13 cellular contexts compared by ENCODE assay signal in genomic region chr15:99452010-99452409, GRCh38.
DNase-seq lines count a peak whose midpoint lies in the region; ATAC-seq, FAIRE-seq and TF ChIP-seq lines count a peak whose summit lies in the region.
"Had no signal": no experiment of that assay in that cellular context is flagged by ENCODE, and none has a peak within 500 bp of the region (broad histone marks: within the 10 kb centered on the region; RNA-seq: fewer than 3 reads in every experiment).

No MANE protein-coding gene starts in this region.

- no peak for ATAC-seq in T-cell (replicated peaks in 1 of 4)
- no peak for ATAC-seq in HG02763 (IDR thresholded peaks at IDR 0.05; ENCODE audit: unreplicated experiment)

- TF ChIP-seq CTCF in kidney (IDR thresholded peaks at IDR 0.05; ENCODE audit: borderline replicate concordance, extremely low read depth, insufficient read depth) = no peak
- no peak for TF ChIP-seq CTCF in ovary (IDR thresholded peaks at IDR 0.05)

- no peaks in the 10 kb centered on the region for H3K36me3 Mint-ChIP-seq in T-cell
- H3K36me3 Mint-ChIP-seq: CD8-positive, alpha-beta memory T cell had no signal

- H3K27me3 Mint-ChIP-seq in T-cell = no peaks in the 10 kb centered on the region

- intact Hi-C loops in kidney (cut with DNase I) = no loop called here
- intact Hi-C loops in ovary (cut with DNase I) = no loop called here

- DNase-seq in D341Med (ENCODE audit: low spot score) = peak; percentile 10
- DNase-seq in T-cell = peak in 2 of 34 experiments; percentile 10 to 11
- DNase-seq in kidney = peak; percentile 56
- no peak for DNase-seq in ovary
- no peak for DNase-seq in NCI-H69 (lab: John Stamatoyannopoulos, UW)
- DNase-seq in NCI-H2029 treated with DMSO at 0.1 percent for 48 hours (lab: John Stamatoyannopoulos, UW) = no peak
- DNase-seq: CD8-positive, alpha-beta memory T cell; NCI-H446; stimulated activated CD4-positive, alpha-beta T cell treated with anti-CD3 and anti-CD28 coated beads, Interleukin-15, amount 100 ng/mL, for 24 hours had no signal

- H3K4me1 Mint-ChIP-seq in T-cell = peaks cover 40 to 45% (median 40%) of the 10 kb centered on the region in 3 donors

- no peaks in the 10 kb centered on the region for H3K9me3 Mint-ChIP-seq in T-cell
- H3K9me3 Mint-ChIP-seq: CD8-positive, alpha-beta memory T cell; neural crest cell had no signal

- TF ChIP-seq EP300 in ovary (IDR thresholded peaks at IDR 0.05) = no peak

- peak overlapping the region in 1 of 3 donors; percentile 78 for H3K4me3 Mint-ChIP-seq in T-cell
- H3K4me3 Mint-ChIP-seq: neural crest cell had no signal

- H3K9me3 ChIP-seq in kidney (ENCODE audit: control insufficient read depth in 1 of 2, low read length in 2 of 2) = no peaks in the 10 kb centered on the region
- H3K9me3 ChIP-seq in ovary = no peaks in the 10 kb centered on the region

- peak overlapping the region; percentile 75 to 88 for H3K27ac Mint-ChIP-seq in T-cell

- no peaks in the 10 kb centered on the region for H3K36me3 ChIP-seq in kidney (ENCODE audit: control insufficient read depth in 1 of 2, insufficient read depth in 2 of 2, low read length in 2 of 2)
- H3K36me3 ChIP-seq in ovary = no peaks in the 10 kb centered on the region

- POLR2A ChIA-PET in T-cell (lab: Charles Lee) = no interaction called here

- no peak for TF ChIP-seq POLR2A in ovary (IDR thresholded peaks at IDR 0.05)

- H3K4me3 ChIP-seq in kidney (ENCODE audit: low read length in 2 of 2) = no peak overlapping the region
- no peak overlapping the region for H3K4me3 ChIP-seq in skin epidermis
- no peak overlapping the region for H3K4me3 ChIP-seq in ovary

- 97 to 99% (median 98%) methylated on average over 11 of the region's 11 CpGs for WGBS in ovary, 3 donors

- H3K4me1 ChIP-seq in kidney (ENCODE audit: control insufficient read depth in 1 of 2, insufficient read depth in 1 of 2, low read depth in 1 of 2, low read length in 2 of 2) (peaks cover 13 to 36% of the 10 kb centered on the region in 2 donors), ovary (ENCODE audit: insufficient read depth) (peaks cover 17% of the 10 kb centered on the region)

- no peak for FAIRE-seq in kidney (lab: Jason Lieb, UNC)
- FAIRE-seq: RCC 7860 had no signal

- CTCF ChIA-PET in T-cell (lab: Charles Lee) = no interaction called here

- H3K9ac ChIP-seq in kidney (ENCODE audit: low read length in 2 of 2) = no peak overlapping the region

- no peaks in the 10 kb centered on the region for H3K27me3 ChIP-seq in ovary

- H3K27ac ChIP-seq in kidney (ENCODE audit: low read depth in 2 of 2, low read length in 2 of 2) = peak overlapping the region; percentile 59 to 84
- peak overlapping the region in 16 of 21 experiments; percentile 4 to 93 (median 77) for H3K27ac ChIP-seq in skin epidermis
- no peak overlapping the region for H3K27ac ChIP-seq in ovary

Comparison
In these comparisons a context has a peak if more than half of its experiments do, and no peak if none do; other contexts are left out.
1. DNase-seq: peak in D341Med (single experiment) and kidney (single experiment); none in ovary (0 of 5), NCI-H69 (single experiment) and NCI-H2029 treated with DMSO at 0.1 percent for 48 hours (single experiment).
2. H3K27ac ChIP-seq: peak in kidney (2 of 2) and skin epidermis (16 of 21); none in ovary (0 of 2).